ENCODE assay signal across 13 cellular contexts in the genomic region with DNA sequence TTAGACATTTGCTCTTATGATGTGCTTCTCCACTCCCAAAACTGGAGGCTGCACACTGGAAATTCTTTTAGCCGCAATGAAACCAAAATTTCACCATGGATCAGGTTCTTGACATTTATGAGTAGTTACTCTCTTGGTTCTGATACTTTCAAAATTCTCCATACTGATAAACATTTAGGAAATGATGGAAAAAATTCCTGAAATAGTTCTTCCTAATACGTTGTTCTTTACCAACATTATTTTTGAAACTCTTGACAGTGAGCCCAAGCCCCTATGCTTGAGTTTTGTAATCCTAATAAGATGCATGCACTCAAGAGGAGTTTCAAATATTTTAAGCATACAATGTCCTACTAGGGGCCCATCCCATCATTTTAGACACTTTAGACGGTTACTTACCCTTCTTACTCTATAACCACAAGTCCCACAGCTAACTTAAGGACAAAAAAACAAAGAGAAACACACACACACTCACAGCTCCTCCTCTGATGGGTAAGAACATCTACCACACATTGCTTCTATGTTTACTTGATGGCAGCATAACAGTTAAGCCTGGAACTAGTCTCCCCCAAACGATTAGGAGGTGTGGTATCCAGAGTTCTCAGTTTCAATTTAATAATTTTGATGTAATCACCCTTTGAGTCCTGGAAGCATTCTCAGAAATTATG. TPM values are rescaled to one million over a fixed set of nuclear protein-coding genes. Genes with fewer than 3 reads are reported as not detected.
DNase-seq lines count a peak whose midpoint lies in the region; ATAC-seq and TF ChIP-seq lines count a peak whose summit lies in the region.
"Had no signal": no experiment of that assay in that cellular context is flagged by ENCODE, and none has a peak within 500 bp of the region (broad histone marks: within the 10 kb centered on the region; RNA-seq: fewer than 3 reads in every experiment).

No MANE protein-coding gene starts in this region.

- H3K9me3 Mint-ChIP-seq in activated CD4-positive, alpha-beta T cell treated with anti-CD3 and anti-CD28 coated beads, Interleukin-2, amount 10 ng/mL, durations not matched to agents 24 days and 14 days = no peaks in the 10 kb centered on the region

- no peak for TF ChIP-seq CTCF in lower lobe of right lung (IDR thresholded peaks at IDR 0.05)

- H3K4me3 ChIP-seq in lower lobe of right lung = no peak overlapping the region
- H3K4me3 ChIP-seq: lung had no signal

- intact Hi-C loops in activated CD4-positive, alpha-beta T cell treated with anti-CD3 and anti-CD28 coated beads, Interleukin-2, amount 10 ng/mL, durations not matched to agents 24 days and 14 days (cut with micrococcal nuclease) = no loop called here
- intact Hi-C loops in lower lobe of right lung (cut with DNase I) = no loop called here

- H3K9me3 ChIP-seq in T-helper 17 cell (ENCODE audit: control insufficient read depth, low read length, poor library complexity, severe bottlenecking) (no peaks in the 10 kb centered on the region), lower lobe of right lung (no peaks in the 10 kb centered on the region)
- H3K9me3 ChIP-seq: suprapubic skin had no signal

- peaks cover 41% of the 10 kb centered on the region for H3K36me3 ChIP-seq in lower lobe of right lung

- no peak overlapping the region for H3K27ac Mint-ChIP-seq in activated CD4-positive, alpha-beta T cell treated with anti-CD3 and anti-CD28 coated beads, Interleukin-2, amount 10 ng/mL, durations not matched to agents 24 days and 14 days
- H3K27ac Mint-ChIP-seq in T-helper 17 cell = peak overlapping the region; percentile 43

- ATAC-seq in T-helper 17 cell = no peak
- ATAC-seq in lower lobe of right lung = no peak
- no peak for ATAC-seq in HG02973 (IDR thresholded peaks at IDR 0.05; ENCODE audit: unreplicated experiment)
- ATAC-seq: esophagus mucosa had no signal

- H3K4me1 ChIP-seq in lower lobe of right lung = peaks cover 71% of the 10 kb centered on the region

- peak overlapping the region; percentile 0 for H3K4me3 Mint-ChIP-seq in activated CD4-positive, alpha-beta T cell treated with anti-CD3 and anti-CD28 coated beads, Interleukin-2, amount 10 ng/mL, durations not matched to agents 24 days and 14 days
- peak overlapping the region; percentile 19 for H3K4me3 Mint-ChIP-seq in T-helper 17 cell

- H3K27ac ChIP-seq in lower lobe of right lung (peak overlapping the region; percentile 12), substantia nigra (ENCODE audit: low read depth, low read length, poor library complexity, severe bottlenecking) (peak overlapping the region; percentile 49)

- peaks cover 59% of the 10 kb centered on the region for H3K4me1 Mint-ChIP-seq in activated CD4-positive, alpha-beta T cell treated with anti-CD3 and anti-CD28 coated beads, Interleukin-2, amount 10 ng/mL, durations not matched to agents 24 days and 14 days
- H3K4me1 Mint-ChIP-seq in T-helper 17 cell = peaks cover 51% of the 10 kb centered on the region

- no peaks in the 10 kb centered on the region for H3K27me3 ChIP-seq in lower lobe of right lung (ENCODE audit: low read depth)
- H3K27me3 ChIP-seq: suprapubic skin had no signal

- no peaks in the 10 kb centered on the region for H3K27me3 Mint-ChIP-seq in activated CD4-positive, alpha-beta T cell treated with anti-CD3 and anti-CD28 coated beads, Interleukin-2, amount 10 ng/mL, durations not matched to agents 24 days and 14 days
- H3K27me3 Mint-ChIP-seq in T-helper 17 cell = no peaks in the 10 kb centered on the region

- no peak for DNase-seq in activated CD4-positive, alpha-beta T cell treated with anti-CD3 and anti-CD28 coated beads, Interleukin-2, amount 10 ng/mL, durations not matched to agents 24 days and 14 days
- DNase-seq in activated CD4-positive, alpha-beta T cell treated with anti-CD3 and anti-CD28 coated beads, Interleukin-2, amount 50 U/mL, for 48 hours = no peak
- DNase-seq in T-helper 17 cell = no peak
- no peak for DNase-seq in lower lobe of right lung
- DNase-seq in substantia nigra (lab: John Stamatoyannopoulos, UW) = no peak
- no peak for DNase-seq in DMS79 (lab: John Stamatoyannopoulos, UW)
- DNase-seq in NCI-H1417 treated with DMSO at 0.1 percent for 48 hours (lab: John Stamatoyannopoulos, UW) = no peak
- DNase-seq: anterior cingulate cortex, Right ventricle myocardium superior had no signal

- peaks cover 38% of the 10 kb centered on the region for H3K36me3 Mint-ChIP-seq in activated CD4-positive, alpha-beta T cell treated with anti-CD3 and anti-CD28 coated beads, Interleukin-2, amount 10 ng/mL, durations not matched to agents 24 days and 14 days (ENCODE audit: low read depth)
- peaks cover 5% of the 10 kb centered on the region for H3K36me3 Mint-ChIP-seq in T-helper 17 cell (ENCODE audit: low read depth)

RNA-seq across cellular contexts. Expression of a gene that starts 3.7 kb away (rescaled TPM):
- total RNA-seq in activated CD4-positive, alpha-beta T cell treated with anti-CD3 and anti-CD28 coated beads, Interleukin-2, amount 10 ng/mL, durations not matched to agents 24 days and 14 days = 35.4 and 37.3 TPM in 2 replicates
- total RNA-seq in T-helper 17 cell (10 to 100 TPM; 41.7 to 48.7 TPM), lower lobe of right lung (73.5 TPM)

RNA-seq across cellular contexts. Expression of a gene that starts 22.7 kb away (rescaled TPM):
- total RNA-seq in activated CD4-positive, alpha-beta T cell treated with anti-CD3 and anti-CD28 coated beads, Interleukin-2, amount 10 ng/mL, durations not matched to agents 24 days and 14 days = 510 and 515 TPM in 2 replicates
- total RNA-seq in T-helper 17 cell = 100 to 1,000 TPM in 1 of 2 donors, 10 to 100 TPM in 1; 94.9 to 107 TPM
- total RNA-seq in lower lobe of right lung = 159 TPM

RNA-seq across cellular contexts. Expression of a gene that starts 29.1 kb away (rescaled TPM):
- 0.50 and 0.58 TPM in 2 replicates for total RNA-seq in activated CD4-positive, alpha-beta T cell treated with anti-CD3 and anti-CD28 coated beads, Interleukin-2, amount 10 ng/mL, durations not matched to agents 24 days and 14 days
- under 1 TPM; 0.21 to 0.82 TPM for total RNA-seq in T-helper 17 cell
- total RNA-seq in lower lobe of right lung = 42.8 TPM

Comparison
In these comparisons a context has a peak if more than half of its experiments do, and no peak if none do; other contexts are left out.
1. RNA of a gene that starts 29.1 kb away (total RNA-seq): 42.8 TPM in lower lobe of right lung (single experiment); 0.21 to 0.82 TPM in T-helper 17 cell and 0.50 to 0.58 TPM in activated CD4-positive, alpha-beta T cell treated with anti-CD3 and anti-CD28 coated beads, Interleukin-2, amount 10 ng/mL, durations not matched to agents 24 days and 14 days; every median in the first group is over 10 times any median in the second.